ENCODE assay signal across 1 cellular context in the genomic region with DNA sequence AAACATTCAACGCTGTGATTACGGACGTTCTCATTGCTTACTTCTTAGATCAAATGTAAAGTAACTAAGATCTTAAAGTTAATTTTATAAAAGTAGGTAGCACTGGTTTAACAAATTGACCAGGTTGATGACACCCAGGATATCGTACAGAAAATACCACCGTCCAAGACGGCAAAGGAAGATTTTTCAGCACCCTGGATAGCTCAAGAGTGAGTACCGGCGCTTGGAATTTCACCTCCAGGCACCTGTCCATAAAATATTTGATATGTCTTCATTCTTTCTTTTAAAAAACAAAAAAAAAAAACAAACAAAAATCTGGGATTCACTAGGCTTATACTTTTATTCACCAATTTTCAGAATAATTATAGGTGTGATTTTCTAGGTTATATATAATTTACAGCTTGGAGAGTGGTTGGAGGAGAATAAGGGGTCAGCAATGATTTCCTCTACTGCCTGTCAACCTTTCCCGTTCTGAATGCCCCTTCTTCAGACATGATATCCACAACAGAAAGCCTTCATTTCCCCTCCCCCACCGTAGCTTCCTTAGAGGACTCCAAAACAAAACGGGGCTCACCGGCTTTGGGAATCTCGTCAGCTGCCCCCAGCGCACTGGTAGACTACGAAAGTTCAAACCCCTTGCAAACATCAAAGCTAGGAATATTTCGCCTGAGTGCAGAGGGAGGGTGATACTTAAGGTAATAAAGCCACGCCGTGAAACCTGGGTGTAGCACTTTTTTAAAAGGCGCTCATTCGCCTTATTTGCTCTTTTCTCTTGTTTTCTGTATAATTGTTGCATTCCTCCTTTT.
TF ChIP-seq lines count a peak whose summit lies in the region.

No MANE protein-coding gene starts in this region.

TF ChIP-seq in K562, 482 proteins besides CTCF, POLR2A, EP300 and RAD21 (continued from another document and continues in another):
- TF ChIP-seq, protein P1, sequence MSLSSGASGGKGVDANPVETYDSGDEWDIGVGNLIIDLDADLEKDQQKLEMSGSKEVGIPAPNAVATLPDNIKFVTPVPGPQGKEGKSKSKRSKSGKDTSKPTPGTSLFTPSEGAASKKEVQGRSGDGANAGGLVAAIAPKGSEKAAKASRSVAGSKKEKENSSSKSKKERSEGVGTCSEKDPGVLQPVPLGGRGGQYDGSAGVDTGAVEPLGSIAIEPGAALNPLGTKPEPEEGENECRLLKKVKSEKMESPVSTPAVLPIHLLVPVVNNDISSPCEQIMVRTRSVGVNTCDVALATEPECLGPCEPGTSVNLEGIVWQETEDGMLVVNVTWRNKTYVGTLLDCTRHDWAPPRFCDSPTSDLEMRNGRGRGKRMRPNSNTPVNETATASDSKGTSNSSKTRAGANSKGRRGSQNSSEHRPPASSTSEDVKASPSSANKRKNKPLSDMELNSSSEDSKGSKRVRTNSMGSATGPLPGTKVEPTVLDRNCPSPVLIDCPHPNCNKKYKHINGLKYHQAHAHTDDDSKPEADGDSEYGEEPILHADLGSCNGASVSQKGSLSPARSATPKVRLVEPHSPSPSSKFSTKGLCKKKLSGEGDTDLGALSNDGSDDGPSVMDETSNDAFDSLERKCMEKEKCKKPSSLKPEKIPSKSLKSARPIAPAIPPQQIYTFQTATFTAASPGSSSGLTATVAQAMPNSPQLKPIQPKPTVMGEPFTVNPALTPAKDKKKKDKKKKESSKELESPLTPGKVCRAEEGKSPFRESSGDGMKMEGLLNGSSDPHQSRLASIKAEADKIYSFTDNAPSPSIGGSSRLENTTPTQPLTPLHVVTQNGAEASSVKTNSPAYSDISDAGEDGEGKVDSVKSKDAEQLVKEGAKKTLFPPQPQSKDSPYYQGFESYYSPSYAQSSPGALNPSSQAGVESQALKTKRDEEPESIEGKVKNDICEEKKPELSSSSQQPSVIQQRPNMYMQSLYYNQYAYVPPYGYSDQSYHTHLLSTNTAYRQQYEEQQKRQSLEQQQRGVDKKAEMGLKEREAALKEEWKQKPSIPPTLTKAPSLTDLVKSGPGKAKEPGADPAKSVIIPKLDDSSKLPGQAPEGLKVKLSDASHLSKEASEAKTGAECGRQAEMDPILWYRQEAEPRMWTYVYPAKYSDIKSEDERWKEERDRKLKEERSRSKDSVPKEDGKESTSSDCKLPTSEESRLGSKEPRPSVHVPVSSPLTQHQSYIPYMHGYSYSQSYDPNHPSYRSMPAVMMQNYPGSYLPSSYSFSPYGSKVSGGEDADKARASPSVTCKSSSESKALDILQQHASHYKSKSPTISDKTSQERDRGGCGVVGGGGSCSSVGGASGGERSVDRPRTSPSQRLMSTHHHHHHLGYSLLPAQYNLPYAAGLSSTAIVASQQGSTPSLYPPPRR (CRISPR knock-in tag; IDR thresholded peaks at IDR 0.05; ENCODE audit: borderline replicate concordance): no peak
- TF ChIP-seq, protein P2, sequence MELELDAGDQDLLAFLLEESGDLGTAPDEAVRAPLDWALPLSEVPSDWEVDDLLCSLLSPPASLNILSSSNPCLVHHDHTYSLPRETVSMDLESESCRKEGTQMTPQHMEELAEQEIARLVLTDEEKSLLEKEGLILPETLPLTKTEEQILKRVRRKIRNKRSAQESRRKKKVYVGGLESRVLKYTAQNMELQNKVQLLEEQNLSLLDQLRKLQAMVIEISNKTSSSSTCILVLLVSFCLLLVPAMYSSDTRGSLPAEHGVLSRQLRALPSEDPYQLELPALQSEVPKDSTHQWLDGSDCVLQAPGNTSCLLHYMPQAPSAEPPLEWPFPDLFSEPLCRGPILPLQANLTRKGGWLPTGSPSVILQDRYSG (tag; conservative IDR thresholded peaks at IDR 0.05; ENCODE audit: low read depth): peak; percentile 65; the same call in 1 of the 2 replicates
- TF ChIP-seq TBL1XR1 (IDR thresholded peaks at IDR 0.05; ENCODE audit: low read length in 2 of 2) (no peak), MBD2 (IDR thresholded peaks at IDR 0.05; ENCODE audit: borderline replicate concordance, low read depth) (no peak), XRCC3 (IDR thresholded peaks at IDR 0.05) (no peak), SPI1 (IDR thresholded peaks at IDR 0.05; ENCODE audit: borderline replicate concordance, low read depth, low read length) (no peak), FIP1L1 (IDR thresholded peaks at IDR 0.05; ENCODE audit: low read depth, low read length, poor library complexity, severe bottlenecking) (no peak), NR2C1 (IDR thresholded peaks at IDR 0.05) (no peak), NR2C1 (tag; IDR thresholded peaks at IDR 0.05) (no peak), RBM17 (IDR thresholded peaks at IDR 0.05; ENCODE audit: borderline replicate concordance, low read depth, low read length) (no peak), PPARD (CRISPR knock-in tag; IDR thresholded peaks at IDR 0.05) (no peak), TEAD1 (CRISPR knock-in tag; IDR thresholded peaks at IDR 0.05) (peak in 1 of 2 experiments; percentile 66; a peak in 1 of 4 replicates), LEF1 (IDR thresholded peaks at IDR 0.05) (no peak), EHMT2 (IDR thresholded peaks at IDR 0.05) (peak; percentile 97), YY1 (IDR thresholded peaks at IDR 0.05; ENCODE audit: borderline replicate concordance in 1 of 3, control insufficient read depth in 1 of 3, extremely low read depth in 1 of 3, insufficient read depth in 3 of 3, insufficient read length in 1 of 3, insufficient replicate concordance in 2 of 3, low read depth in 1 of 3, low read length in 2 of 3) (no peak), ZNF232 (CRISPR knock-in tag; IDR thresholded peaks at IDR 0.05) (no peak), NUFIP1 (IDR thresholded peaks at IDR 0.05; ENCODE audit: partially characterized antibody) (no peak), ZBTB8A (IDR thresholded peaks at IDR 0.05; ENCODE audit: partially characterized antibody) (no peak), MIER1 (IDR thresholded peaks at IDR 0.05; ENCODE audit: low read depth) (peak; percentile 98), SMAD2 (IDR thresholded peaks at IDR 0.05; ENCODE audit: low read depth, low read length) (no peak), CBX2 (IDR thresholded peaks at IDR 0.05; ENCODE audit: insufficient read depth, low read length, poor library complexity, severe bottlenecking) (no peak), ARID2 (IDR thresholded peaks at IDR 0.05) (no peak), HNRNPLL (IDR thresholded peaks at IDR 0.05; ENCODE audit: low read depth, low read length, poor library complexity, severe bottlenecking) (no peak), RB1 (IDR thresholded peaks at IDR 0.05; ENCODE audit: low read depth) (no peak), RBM39 (optimal IDR thresholded peaks at IDR 0.05; ENCODE audit: low read depth, low read length) (no peak), JUND (IDR thresholded peaks at IDR 0.05; ENCODE audit: borderline replicate concordance, low read depth, low read length) (no peak), JUND (tag; IDR thresholded peaks at IDR 0.05; ENCODE audit: borderline replicate concordance, low read depth, low read length) (0 out of 3 replicates have a peak, but pooled peaks have one; percentile 31), ZNF785 (CRISPR knock-in tag; IDR thresholded peaks at IDR 0.05) (no peak), HMG20A (CRISPR knock-in tag; conservative IDR thresholded peaks at IDR 0.05) (no peak), TSC22D4 (tag; IDR thresholded peaks at IDR 0.05) (no peak), GATAD2B (IDR thresholded peaks at IDR 0.05; ENCODE audit: borderline replicate concordance) (no peak), SRF (CRISPR knock-in tag; IDR thresholded peaks at IDR 0.05) (no peak), HDAC2 (IDR thresholded peaks at IDR 0.05) (peak; percentile 59; the same call in 1 of the 2 replicates), MTA1 (IDR thresholded peaks at IDR 0.05; ENCODE audit: borderline replicate concordance) (no peak)
- TF ChIP-seq, protein P3, sequence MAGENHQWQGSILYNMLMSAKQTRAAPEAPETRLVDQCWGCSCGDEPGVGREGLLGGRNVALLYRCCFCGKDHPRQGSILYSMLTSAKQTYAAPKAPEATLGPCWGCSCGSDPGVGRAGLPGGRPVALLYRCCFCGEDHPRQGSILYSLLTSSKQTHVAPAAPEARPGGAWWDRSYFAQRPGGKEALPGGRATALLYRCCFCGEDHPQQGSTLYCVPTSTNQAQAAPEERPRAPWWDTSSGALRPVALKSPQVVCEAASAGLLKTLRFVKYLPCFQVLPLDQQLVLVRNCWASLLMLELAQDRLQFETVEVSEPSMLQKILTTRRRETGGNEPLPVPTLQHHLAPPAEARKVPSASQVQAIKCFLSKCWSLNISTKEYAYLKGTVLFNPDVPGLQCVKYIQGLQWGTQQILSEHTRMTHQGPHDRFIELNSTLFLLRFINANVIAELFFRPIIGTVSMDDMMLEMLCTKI (IDR thresholded peaks at IDR 0.05; ENCODE audit: partially characterized antibody): no peak
- TF ChIP-seq, protein P4, sequence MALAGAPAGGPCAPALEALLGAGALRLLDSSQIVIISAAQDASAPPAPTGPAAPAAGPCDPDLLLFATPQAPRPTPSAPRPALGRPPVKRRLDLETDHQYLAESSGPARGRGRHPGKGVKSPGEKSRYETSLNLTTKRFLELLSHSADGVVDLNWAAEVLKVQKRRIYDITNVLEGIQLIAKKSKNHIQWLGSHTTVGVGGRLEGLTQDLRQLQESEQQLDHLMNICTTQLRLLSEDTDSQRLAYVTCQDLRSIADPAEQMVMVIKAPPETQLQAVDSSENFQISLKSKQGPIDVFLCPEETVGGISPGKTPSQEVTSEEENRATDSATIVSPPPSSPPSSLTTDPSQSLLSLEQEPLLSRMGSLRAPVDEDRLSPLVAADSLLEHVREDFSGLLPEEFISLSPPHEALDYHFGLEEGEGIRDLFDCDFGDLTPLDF (CRISPR knock-in tag; IDR thresholded peaks at IDR 0.05): no peak
- TF ChIP-seq, protein P5, sequence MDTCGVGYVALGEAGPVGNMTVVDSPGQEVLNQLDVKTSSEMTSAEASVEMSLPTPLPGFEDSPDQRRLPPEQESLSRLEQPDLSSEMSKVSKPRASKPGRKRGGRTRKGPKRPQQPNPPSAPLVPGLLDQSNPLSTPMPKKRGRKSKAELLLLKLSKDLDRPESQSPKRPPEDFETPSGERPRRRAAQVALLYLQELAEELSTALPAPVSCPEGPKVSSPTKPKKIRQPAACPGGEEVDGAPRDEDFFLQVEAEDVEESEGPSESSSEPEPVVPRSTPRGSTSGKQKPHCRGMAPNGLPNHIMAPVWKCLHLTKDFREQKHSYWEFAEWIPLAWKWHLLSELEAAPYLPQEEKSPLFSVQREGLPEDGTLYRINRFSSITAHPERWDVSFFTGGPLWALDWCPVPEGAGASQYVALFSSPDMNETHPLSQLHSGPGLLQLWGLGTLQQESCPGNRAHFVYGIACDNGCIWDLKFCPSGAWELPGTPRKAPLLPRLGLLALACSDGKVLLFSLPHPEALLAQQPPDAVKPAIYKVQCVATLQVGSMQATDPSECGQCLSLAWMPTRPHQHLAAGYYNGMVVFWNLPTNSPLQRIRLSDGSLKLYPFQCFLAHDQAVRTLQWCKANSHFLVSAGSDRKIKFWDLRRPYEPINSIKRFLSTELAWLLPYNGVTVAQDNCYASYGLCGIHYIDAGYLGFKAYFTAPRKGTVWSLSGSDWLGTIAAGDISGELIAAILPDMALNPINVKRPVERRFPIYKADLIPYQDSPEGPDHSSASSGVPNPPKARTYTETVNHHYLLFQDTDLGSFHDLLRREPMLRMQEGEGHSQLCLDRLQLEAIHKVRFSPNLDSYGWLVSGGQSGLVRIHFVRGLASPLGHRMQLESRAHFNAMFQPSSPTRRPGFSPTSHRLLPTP (IDR thresholded peaks at IDR 0.05; ENCODE audit: borderline replicate concordance, extremely low read depth, insufficient read length): no peak
- TF ChIP-seq, protein P6, sequence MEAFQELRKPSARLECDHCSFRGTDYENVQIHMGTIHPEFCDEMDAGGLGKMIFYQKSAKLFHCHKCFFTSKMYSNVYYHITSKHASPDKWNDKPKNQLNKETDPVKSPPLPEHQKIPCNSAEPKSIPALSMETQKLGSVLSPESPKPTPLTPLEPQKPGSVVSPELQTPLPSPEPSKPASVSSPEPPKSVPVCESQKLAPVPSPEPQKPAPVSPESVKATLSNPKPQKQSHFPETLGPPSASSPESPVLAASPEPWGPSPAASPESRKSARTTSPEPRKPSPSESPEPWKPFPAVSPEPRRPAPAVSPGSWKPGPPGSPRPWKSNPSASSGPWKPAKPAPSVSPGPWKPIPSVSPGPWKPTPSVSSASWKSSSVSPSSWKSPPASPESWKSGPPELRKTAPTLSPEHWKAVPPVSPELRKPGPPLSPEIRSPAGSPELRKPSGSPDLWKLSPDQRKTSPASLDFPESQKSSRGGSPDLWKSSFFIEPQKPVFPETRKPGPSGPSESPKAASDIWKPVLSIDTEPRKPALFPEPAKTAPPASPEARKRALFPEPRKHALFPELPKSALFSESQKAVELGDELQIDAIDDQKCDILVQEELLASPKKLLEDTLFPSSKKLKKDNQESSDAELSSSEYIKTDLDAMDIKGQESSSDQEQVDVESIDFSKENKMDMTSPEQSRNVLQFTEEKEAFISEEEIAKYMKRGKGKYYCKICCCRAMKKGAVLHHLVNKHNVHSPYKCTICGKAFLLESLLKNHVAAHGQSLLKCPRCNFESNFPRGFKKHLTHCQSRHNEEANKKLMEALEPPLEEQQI (IDR thresholded peaks at IDR 0.05): 0 out of 2 replicates have a peak, but pooled peaks have one; percentile 64
- TF ChIP-seq, protein P7, sequence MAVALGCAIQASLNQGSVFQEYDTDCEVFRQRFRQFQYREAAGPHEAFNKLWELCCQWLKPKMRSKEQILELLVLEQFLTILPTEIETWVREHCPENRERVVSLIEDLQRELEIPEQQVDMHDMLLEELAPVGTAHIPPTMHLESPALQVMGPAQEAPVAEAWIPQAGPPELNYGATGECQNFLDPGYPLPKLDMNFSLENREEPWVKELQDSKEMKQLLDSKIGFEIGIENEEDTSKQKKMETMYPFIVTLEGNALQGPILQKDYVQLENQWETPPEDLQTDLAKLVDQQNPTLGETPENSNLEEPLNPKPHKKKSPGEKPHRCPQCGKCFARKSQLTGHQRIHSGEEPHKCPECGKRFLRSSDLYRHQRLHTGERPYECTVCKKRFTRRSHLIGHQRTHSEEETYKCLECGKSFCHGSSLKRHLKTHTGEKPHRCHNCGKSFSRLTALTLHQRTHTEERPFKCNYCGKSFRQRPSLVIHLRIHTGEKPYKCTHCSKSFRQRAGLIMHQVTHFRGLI (CRISPR knock-in tag; IDR thresholded peaks at IDR 0.05): no peak
- TF ChIP-seq, protein P8, sequence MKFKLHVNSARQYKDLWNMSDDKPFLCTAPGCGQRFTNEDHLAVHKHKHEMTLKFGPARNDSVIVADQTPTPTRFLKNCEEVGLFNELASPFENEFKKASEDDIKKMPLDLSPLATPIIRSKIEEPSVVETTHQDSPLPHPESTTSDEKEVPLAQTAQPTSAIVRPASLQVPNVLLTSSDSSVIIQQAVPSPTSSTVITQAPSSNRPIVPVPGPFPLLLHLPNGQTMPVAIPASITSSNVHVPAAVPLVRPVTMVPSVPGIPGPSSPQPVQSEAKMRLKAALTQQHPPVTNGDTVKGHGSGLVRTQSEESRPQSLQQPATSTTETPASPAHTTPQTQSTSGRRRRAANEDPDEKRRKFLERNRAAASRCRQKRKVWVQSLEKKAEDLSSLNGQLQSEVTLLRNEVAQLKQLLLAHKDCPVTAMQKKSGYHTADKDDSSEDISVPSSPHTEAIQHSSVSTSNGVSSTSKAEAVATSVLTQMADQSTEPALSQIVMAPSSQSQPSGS (CRISPR knock-in tag; IDR thresholded peaks at IDR 0.05): no peak
